In genomic region chr10:113856563-113856962, GRCh38 we compare ENCODE assay signal across 9 cellular contexts. TPM values are rescaled to one million over a fixed set of nuclear protein-coding genes. Genes with fewer than 3 reads are reported as not detected.
DNase-seq lines count a peak whose midpoint lies in the region; ATAC-seq and TF ChIP-seq lines count a peak whose summit lies in the region.
"Had no signal": no experiment of that assay in that cellular context is flagged by ENCODE, and none has a peak within 500 bp of the region (broad histone marks: within the 10 kb centered on the region; RNA-seq: fewer than 3 reads in every experiment).

No MANE protein-coding gene starts in this region.

- no peaks in the 10 kb centered on the region for H3K9me3 ChIP-seq in MM.1S (replicated peaks; ENCODE audit: insufficient read depth, low read length)
- H3K9me3 ChIP-seq in ectodermal cell (ENCODE audit: control insufficient read depth, low read length), result no peaks in the 10 kb centered on the region
- peaks cover 12% of the 10 kb centered on the region for H3K9me3 ChIP-seq in neuron (ENCODE audit: low read length)

- H3K4me1 ChIP-seq in MM.1S (ENCODE audit: low read length), result peaks cover 18% of the 10 kb centered on the region
- peaks cover 9% of the 10 kb centered on the region for H3K4me1 ChIP-seq in ectodermal cell (ENCODE audit: control insufficient read depth, insufficient read depth, low read length)
- peaks cover 40% of the 10 kb centered on the region for H3K4me1 ChIP-seq in neuron (ENCODE audit: insufficient read depth, low read length)

- peak overlapping the region; percentile 91 for H3K4me3 ChIP-seq in GM06990 (replicated peaks; ENCODE audit: low read depth, low read length)
- no peak overlapping the region for H3K4me3 ChIP-seq in MM.1S (ENCODE audit: low read length)
- peak overlapping the region; percentile 5 for H3K4me3 ChIP-seq in ectodermal cell (ENCODE audit: insufficient read depth, low read depth, low read length)
- H3K4me3 ChIP-seq in neuron (ENCODE audit: low read length), result peak overlapping the region; percentile 94

- H3K36me3 ChIP-seq in GM06990 (ENCODE audit: control insufficient read depth, insufficient read depth, low read length), result peaks cover 1% of the 10 kb centered on the region
- H3K36me3 ChIP-seq in MM.1S (replicated peaks; ENCODE audit: insufficient read depth, low read length), result peaks cover 10% of the 10 kb centered on the region; the same call in 1 of the 2 replicates
- peaks cover 24% of the 10 kb centered on the region for H3K36me3 ChIP-seq in ectodermal cell (ENCODE audit: control insufficient read depth, insufficient read depth, low read length)
- peaks cover 37% of the 10 kb centered on the region for H3K36me3 ChIP-seq in neuron (ENCODE audit: insufficient read depth, low read length)

- H3F3A ChIP-seq in MM.1S (ENCODE audit: insufficient read depth, low read length), result no peaks in the 10 kb centered on the region

- TF ChIP-seq CTCF in GM06990 (IDR thresholded peaks at IDR 0.05; ENCODE audit: insufficient read depth, low read length, poor library complexity, severe bottlenecking), result no peak
- TF ChIP-seq CTCF in MM.1S (IDR thresholded peaks at IDR 0.05; ENCODE audit: low read length), result no peak

- H3K9me2 ChIP-seq in MM.1S (replicated peaks; ENCODE audit: insufficient read depth, low read length), result no peaks in the 10 kb centered on the region

- no peak overlapping the region for H3K9ac ChIP-seq in MM.1S (ENCODE audit: low read length)

- H3K27ac ChIP-seq in MM.1S (ENCODE audit: low read length), result no peak overlapping the region
- H3K27ac ChIP-seq in ectodermal cell (ENCODE audit: insufficient read depth, low read depth, low read length, poor library complexity, severe bottlenecking), result no peak overlapping the region

- H4K20me1 ChIP-seq in MM.1S (ENCODE audit: insufficient read depth, low read length), result no peaks in the 10 kb centered on the region

- peak; percentile 30 for DNase-seq in GM06990 (ENCODE audit: extremely low read depth, insufficient read length)
- no peak for DNase-seq in MM.1S
- DNase-seq in NCI-H1436 treated with DMSO at 0.1 percent for 48 hours (lab: John Stamatoyannopoulos, UW), result no peak
- DNase-seq in activated CD4-positive, alpha-beta T cell treated with anti-CD3 and anti-CD28 coated beads, Interleukin-2, amount 50 U/mL, for 4 hours, result no peak
- no peak for DNase-seq in SIG-M5 (lab: John Stamatoyannopoulos, UW)
- DNase-seq: NCI-H1105 treated with DMSO at 0.1 percent for 48 hours had no signal

- ATAC-seq in GM19397 (IDR thresholded peaks at IDR 0.05; ENCODE audit: unreplicated experiment), result no peak

- 0 out of 2 replicates have a peak overlapping the region, but pooled peaks have one; percentile 33 for H3K4me2 ChIP-seq in MM.1S (ENCODE audit: low read depth, low read length)

- no CpG with 5 or more reads among the region's 1 CpG for WGBS in ectodermal cell, 2 experiments

- no peak overlapping the region for H2AFZ ChIP-seq in MM.1S (ENCODE audit: low read length)
- H2AFZ ChIP-seq in neuron (ENCODE audit: low read depth, low read length), result no peak overlapping the region

- H3K27me3 ChIP-seq in GM06990 (replicated peaks; ENCODE audit: control insufficient read depth, insufficient read depth, low read length) (no peaks in the 10 kb centered on the region), MM.1S (replicated peaks; ENCODE audit: insufficient read depth, low read length) (no peaks in the 10 kb centered on the region), ectodermal cell (ENCODE audit: control insufficient read depth, insufficient read depth, low read length, poor library complexity, severe bottlenecking) (no peaks in the 10 kb centered on the region), neuron (ENCODE audit: insufficient read depth, low read length) (no peaks in the 10 kb centered on the region)

- H3K79me2 ChIP-seq in MM.1S (ENCODE audit: low read length), result peaks cover 56% of the 10 kb centered on the region

RNA-seq across cellular contexts. Expression of gene NHLRC2, which starts 2.1 kb away (rescaled TPM):
- 17.5 TPM for polyA plus RNA-seq in ectodermal cell (2013, experiment 1 of 4)
- polyA plus RNA-seq in ectodermal cell (2013, experiment 2 of 4), result 17.4 TPM
- 13.7 TPM for polyA plus RNA-seq in ectodermal cell (2013, experiment 3 of 4)
- 14.9 TPM for polyA plus RNA-seq in ectodermal cell (2013, experiment 4 of 4)

RNA-seq across cellular contexts. Expression of gene DCLRE1A, which starts 2.7 kb away (rescaled TPM):
- 18.2 TPM for polyA plus RNA-seq in ectodermal cell (2013, experiment 1 of 4)
- 17.9 TPM for polyA plus RNA-seq in ectodermal cell (2013, experiment 2 of 4)
- 14.5 TPM for polyA plus RNA-seq in ectodermal cell (2013, experiment 3 of 4)
- 15.7 TPM for polyA plus RNA-seq in ectodermal cell (2013, experiment 4 of 4)
